In genomic region chr5:168853972-168854371, GRCh38 we compare ENCODE assay signal across 18 cellular contexts.
DNase-seq lines count a peak whose midpoint lies in the region; ATAC-seq, FAIRE-seq and TF ChIP-seq lines count a peak whose summit lies in the region.
"Had no signal": no experiment of that assay in that cellular context is flagged by ENCODE, and none has a peak within 500 bp of the region (broad histone marks: within the 10 kb centered on the region; RNA-seq: fewer than 3 reads in every experiment).

No MANE protein-coding gene starts in this region.

- no peaks in the 10 kb centered on the region for H3K9me3 Mint-ChIP-seq in stimulated activated naive CD8-positive, alpha-beta T cell treated with anti-CD3 and anti-CD28 coated beads, Interleukin-15, amount 100 ng/mL, for 72 hours
- H3K9me3 Mint-ChIP-seq in activated CD4-positive, alpha-beta T cell treated with anti-CD3 and anti-CD28 coated beads, Interleukin-2, amount 10 ng/mL, durations not matched to agents 7 days and 5 days, result no peaks in the 10 kb centered on the region
- H3K9me3 Mint-ChIP-seq: CD8-positive, alpha-beta T cell; GM23338; HFFc6 had no signal

- peaks cover 12% of the 10 kb centered on the region for H3K4me1 ChIP-seq in HAP-1

- in situ Hi-C loops in HAP-1 (cut with MboI; ENCODE audit: low sequenced_read_pairs), result no loop called here

- H3K36me3 ChIP-seq in bronchial epithelial cell (ENCODE audit: control insufficient read depth, insufficient read depth, low read length) (no peaks in the 10 kb centered on the region), HAP-1 (replicated peaks) (no peaks in the 10 kb centered on the region)
- H3K36me3 ChIP-seq: BLaER1 treated with 17β-estradiol and CSF1 and Interleukin-3, amounts not matched to agents 10 nM and 100 nM had no signal

- no peaks in the 10 kb centered on the region for H3K9me3 ChIP-seq in HAP-1
- H3K9me3 ChIP-seq: BLaER1 treated with 17β-estradiol and CSF1 and Interleukin-3, amounts not matched to agents 10 nM and 100 nM had no signal

- no peak overlapping the region for H3K27ac Mint-ChIP-seq in stimulated activated naive CD8-positive, alpha-beta T cell treated with anti-CD3 and anti-CD28 coated beads, Interleukin-15, amount 100 ng/mL, for 72 hours
- H3K27ac Mint-ChIP-seq in activated CD4-positive, alpha-beta T cell treated with anti-CD3 and anti-CD28 coated beads, Interleukin-2, amount 10 ng/mL, durations not matched to agents 7 days and 5 days, result no peak overlapping the region
- H3K27ac Mint-ChIP-seq: B cell; CD8-positive, alpha-beta T cell; GM23338; HFFc6 had no signal

- POLR2A ChIA-PET in activated CD4-positive, alpha-beta T cell treated with anti-CD3 and anti-CD28 coated beads, Interleukin-2, amount 10 ng/mL, durations not matched to agents 7 days and 5 days (lab: Charles Lee), result no interaction called here

- CTCF ChIA-PET in activated CD4-positive, alpha-beta T cell treated with anti-CD3 and anti-CD28 coated beads, Interleukin-2, amount 10 ng/mL, durations not matched to agents 7 days and 5 days (lab: Charles Lee), result interaction anchor here (1.0 kb wide), 1 partner anchor 15 kb away, joined by 3 read pairs; no protein-coding TSS in a partner anchor

- H3K4me3 Mint-ChIP-seq in stimulated activated naive CD8-positive, alpha-beta T cell treated with anti-CD3 and anti-CD28 coated beads, Interleukin-15, amount 100 ng/mL, for 72 hours, result no peak overlapping the region
- no peak overlapping the region for H3K4me3 Mint-ChIP-seq in activated CD4-positive, alpha-beta T cell treated with anti-CD3 and anti-CD28 coated beads, Interleukin-2, amount 10 ng/mL, durations not matched to agents 7 days and 5 days
- H3K4me3 Mint-ChIP-seq: B cell; CD8-positive, alpha-beta T cell; GM23338; HFFc6 had no signal

- H3K4me3 ChIP-seq in bronchial epithelial cell (ENCODE audit: low read depth, low read length), result no peak overlapping the region
- no peak overlapping the region for H3K4me3 ChIP-seq in HAP-1
- H3K4me3 ChIP-seq: BLaER1 treated with 17β-estradiol and CSF1 and Interleukin-3, amounts not matched to agents 10 nM and 100 nM; GM23338 had no signal

- H3K27me3 Mint-ChIP-seq in stimulated activated naive CD8-positive, alpha-beta T cell treated with anti-CD3 and anti-CD28 coated beads, Interleukin-15, amount 100 ng/mL, for 72 hours, result peaks cover 20% of the 10 kb centered on the region
- peaks cover 5% of the 10 kb centered on the region for H3K27me3 Mint-ChIP-seq in activated CD4-positive, alpha-beta T cell treated with anti-CD3 and anti-CD28 coated beads, Interleukin-2, amount 10 ng/mL, durations not matched to agents 7 days and 5 days

- TF ChIP-seq CTCF in bronchial epithelial cell (IDR thresholded peaks at IDR 0.05; ENCODE audit: insufficient read depth, low read length, severe bottlenecking), result no peak

- no peak for FAIRE-seq in bronchial epithelial cell (lab: Jason Lieb, UNC)
- FAIRE-seq: G401.6, GM12891, H54 had no signal

- peaks cover 2% of the 10 kb centered on the region for H3K36me3 Mint-ChIP-seq in activated CD4-positive, alpha-beta T cell treated with anti-CD3 and anti-CD28 coated beads, Interleukin-2, amount 10 ng/mL, durations not matched to agents 7 days and 5 days (ENCODE audit: low read depth)
- H3K36me3 Mint-ChIP-seq: CD8-positive, alpha-beta T cell had no signal

- H3K27me3 ChIP-seq in bronchial epithelial cell (ENCODE audit: control insufficient read depth, insufficient read depth, low read length) (no peaks in the 10 kb centered on the region), HAP-1 (ENCODE audit: low read depth) (no peaks in the 10 kb centered on the region; the same call in 1 of the 2 replicates)
- H3K27me3 ChIP-seq: BLaER1 treated with 17β-estradiol and CSF1 and Interleukin-3, amounts not matched to agents 10 nM and 100 nM had no signal

- H3K4me1 Mint-ChIP-seq in stimulated activated naive CD8-positive, alpha-beta T cell treated with anti-CD3 and anti-CD28 coated beads, Interleukin-15, amount 100 ng/mL, for 72 hours, result peaks cover 40% of the 10 kb centered on the region
- H3K4me1 Mint-ChIP-seq in activated CD4-positive, alpha-beta T cell treated with anti-CD3 and anti-CD28 coated beads, Interleukin-2, amount 10 ng/mL, durations not matched to agents 7 days and 5 days, result peaks cover 38% of the 10 kb centered on the region
- H3K4me1 Mint-ChIP-seq: B cell had no signal

- peak; percentile 10 for ATAC-seq in stimulated activated naive CD8-positive, alpha-beta T cell treated with anti-CD3 and anti-CD28 coated beads, Interleukin-15, amount 100 ng/mL, for 72 hours
- no peak for ATAC-seq in stimulated activated naive CD8-positive, alpha-beta T cell treated with anti-CD3 and anti-CD28 coated beads, Interleukin-15, Interleukin-2, amounts not matched to agents 100 U/mL and 50 U/mL, for 24 hours
- ATAC-seq in GM21528 (IDR thresholded peaks at IDR 0.05; ENCODE audit: low FRiP score, unreplicated experiment), result no peak
- ATAC-seq: CD8-positive, alpha-beta T cell; GM23338; HCT116 had no signal

- DNase-seq in stimulated activated naive CD8-positive, alpha-beta T cell treated with anti-CD3 and anti-CD28 coated beads, Interleukin-15, amount 100 ng/mL, for 72 hours, result no peak
- no peak for DNase-seq in stimulated activated naive CD8-positive, alpha-beta T cell treated with anti-CD3 and anti-CD28 coated beads, Interleukin-15, Interleukin-2, amounts not matched to agents 100 U/mL and 50 U/mL, for 24 hours
- DNase-seq in bronchial epithelial cell (ENCODE audit: low read depth) (peak; percentile 22), islet precursor cell (peak; percentile 29), HAP-1 (ENCODE audit: low spot score in 2 of 2) (no peak)
- no peak for DNase-seq in activated CD4-positive, alpha-beta T cell treated with anti-CD3 and anti-CD28 coated beads, Interleukin-2, amount 10 ng/mL, durations not matched to agents 7 days and 5 days
- DNase-seq: Calu3; CD8-positive, alpha-beta T cell; HFFc6; IMR-90 had no signal

Comparison
In these comparisons a context has a peak if more than half of its experiments do, and no peak if none do; other contexts are left out.
1. DNase-seq: peak in bronchial epithelial cell (single experiment) and islet precursor cell (single experiment); none in stimulated activated naive CD8-positive, alpha-beta T cell treated with anti-CD3 and anti-CD28 coated beads, Interleukin-15, amount 100 ng/mL, for 72 hours (0 of 2), stimulated activated naive CD8-positive, alpha-beta T cell treated with anti-CD3 and anti-CD28 coated beads, Interleukin-15, Interleukin-2, amounts not matched to agents 100 U/mL and 50 U/mL, for 24 hours (single experiment), HAP-1 (0 of 2) and activated CD4-positive, alpha-beta T cell treated with anti-CD3 and anti-CD28 coated beads, Interleukin-2, amount 10 ng/mL, durations not matched to agents 7 days and 5 days (single experiment).